Comparison of ENCODE assay signal across 19 cellular contexts in the genomic region with DNA sequence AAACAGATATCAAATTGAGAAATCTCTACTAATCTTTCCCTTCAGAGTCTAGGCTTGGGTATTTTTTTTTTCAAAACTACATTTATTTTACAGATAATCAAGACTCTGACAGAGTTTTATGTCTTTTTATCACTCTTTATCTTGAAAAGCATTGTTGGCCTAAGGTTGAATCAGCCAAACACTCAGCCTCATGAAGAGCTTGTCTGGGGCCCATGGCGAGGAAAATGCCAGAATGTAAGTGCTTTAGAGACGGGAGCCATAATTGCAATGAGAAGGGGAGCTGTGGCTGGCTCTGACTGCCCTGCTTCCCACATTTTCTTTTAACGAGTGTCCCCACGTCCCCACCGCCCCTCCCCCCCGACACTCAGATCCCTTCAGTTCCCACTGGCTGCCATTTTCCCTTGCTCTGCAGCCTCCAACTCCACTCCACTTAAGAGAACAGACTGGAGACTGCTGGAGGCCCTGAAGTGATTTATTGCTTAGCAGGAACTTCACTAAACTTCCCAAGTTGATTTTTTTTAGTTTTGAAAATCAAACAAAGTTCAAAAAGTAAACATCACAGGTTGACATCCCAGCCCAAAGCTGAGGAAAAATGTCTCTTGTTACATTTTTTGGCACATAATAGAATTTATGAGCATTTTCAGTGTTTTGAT.
"Had no signal": no experiment of that assay in that cellular context is flagged by ENCODE, and none has a peak within 500 bp of the region (broad histone marks: within the 10 kb centered on the region; RNA-seq: fewer than 3 reads in every experiment).

No MANE protein-coding gene starts in this region.

- H3K27ac ChIP-seq: left ventricle myocardium inferior, lower lobe of right lung, neutrophil, sigmoid colon, skin epidermis, uterus had no signal

- H3K9me3 ChIP-seq: left ventricle myocardium inferior, lower lobe of right lung, neutrophil, sigmoid colon, uterus had no signal

- H3K27me3 Mint-ChIP-seq: dendritic cell treated with granulocyte-macrophage colony-stimulating factor and Interleukin-4, amounts not matched to agents 40 ng/mL and 50 ng/mL, for 4 days; effector memory CD8-positive, alpha-beta T cell; memory B cell; naive B cell had no signal

- H3K36me3 Mint-ChIP-seq: memory B cell, naive B cell had no signal

- H3K36me3 ChIP-seq: left ventricle myocardium inferior, lower lobe of right lung, neutrophil, sigmoid colon, uterus had no signal

- ATAC-seq: effector memory CD8-positive, alpha-beta T cell; lower lobe of right lung had no signal

- H3K9me3 Mint-ChIP-seq: effector memory CD8-positive, alpha-beta T cell; memory B cell had no signal

- H3K27ac Mint-ChIP-seq: dendritic cell treated with granulocyte-macrophage colony-stimulating factor and Interleukin-4, amounts not matched to agents 40 ng/mL and 50 ng/mL, for 4 days; effector memory CD8-positive, alpha-beta T cell; memory B cell; naive B cell had no signal

- H3K4me3 Mint-ChIP-seq: dendritic cell treated with granulocyte-macrophage colony-stimulating factor and Interleukin-4, amounts not matched to agents 40 ng/mL and 50 ng/mL, for 4 days; effector memory CD8-positive, alpha-beta T cell; memory B cell; naive B cell had no signal

- H3K4me3 ChIP-seq: left ventricle myocardium inferior, lower lobe of right lung, sigmoid colon, skin epidermis, uterus had no signal

- H3K4me1 ChIP-seq: lower lobe of right lung, sigmoid colon, uterus had no signal

- DNase-seq: effector memory CD8-positive, alpha-beta T cell; foreskin melanocyte; head of caudate nucleus; hippocampal formation; left ventricle myocardium inferior; lower lobe of right lung; naive B cell; posterior cingulate gyrus; sigmoid colon; stimulated activated CD4-positive, alpha-beta T cell treated with anti-CD3 and anti-CD28 coated beads, Interleukin-12 subunit alpha, Interleukin-12 subunit beta, amount 100 ng/mL, for 4 hours; stimulated activated naive CD4-positive, alpha-beta T cell treated with Interleukin-2 at 50 U/mL for 16 hours; trophoblast cell; uterus had no signal

- FAIRE-seq: colon, islet of Langerhans had no signal

- H3K4me1 Mint-ChIP-seq: memory B cell, naive B cell had no signal
